Comparison of ENCODE assay signal across 8 cellular contexts in genomic region chr6:32970413-32971244, GRCh38. TPM values are rescaled to one million over a fixed set of nuclear protein-coding genes. Genes with fewer than 3 reads are reported as not detected.
A peak's percentile ranks its signal among the peaks of the same experiment; 100 is the strongest.
DNase-seq lines count a peak whose midpoint lies in the region; ATAC-seq, FAIRE-seq and TF ChIP-seq lines count a peak whose summit lies in the region.

No MANE protein-coding gene starts in this region.

- H3K4me2 ChIP-seq in A549: peak overlapping the region; percentile 95

- H3K4me1 ChIP-seq in A549 (peaks cover 22% of the 10 kb centered on the region), right lobe of liver (peaks cover 0 to 24% (median 10%) of the 10 kb centered on the region in 4 donors)

- in situ Hi-C loops in GM18951 (cut with MboI; ENCODE audit: low sequenced_read_pairs, unreplicated experiment): loop anchor here (5.0 kb wide), 1 partner anchor 83 kb away; no protein-coding TSS in a partner anchor

- TF ChIP-seq POLR2A in A549 (IDR thresholded peaks at IDR 0.05; ENCODE audit: low read length): no peak
- TF ChIP-seq POLR2A in GM18951 (IDR thresholded peaks at IDR 0.05; ENCODE audit: extremely low read depth, insufficient read depth, insufficient read length): peak; percentile 53
- no peak for TF ChIP-seq POLR2A in right lobe of liver (IDR thresholded peaks at IDR 0.05)

- TF ChIP-seq CTCF in A549 (IDR thresholded peaks at IDR 0.05) (no peak), right lobe of liver (IDR thresholded peaks at IDR 0.05) (no peak)

- CTCF ChIA-PET in A549 (lab: Yijun Ruan, JAX): interaction anchor here (2.2 to 4.8 kb wide), 2 partner anchors 14 to 18 kb away, joined by 7 to 52 read pairs; partner anchors contain the start of gene HLA-DMA

- peak; percentile 44 to 87 for DNase-seq in A549 (ENCODE audit: low read depth in 1 of 2, low spot score in 1 of 2)
- DNase-seq in NCI-H510A (lab: John Stamatoyannopoulos, UW): peak; percentile 93
- DNase-seq in activated CD4-positive, alpha-beta T cell treated with anti-CD3 and anti-CD28 coated beads, Interleukin-2, amount 50 U/mL, for 24 hours (ENCODE audit: low read depth in 1 of 2, low spot score in 1 of 2): peak; percentile 73 to 87
- peak; percentile 86 for DNase-seq in dermis blood vessel endothelial cell
- peak; percentile 93 to 95 (median 94) for DNase-seq in right lobe of liver
- DNase-seq in stimulated activated CD4-positive, alpha-beta T cell treated with anti-CD3 and anti-CD28 coated beads, Interleukin-2, amount 100 ng/mL, for 48 hours: peak; percentile 78 to 81
- no peak for DNase-seq in cortex of kidney (lab: John Stamatoyannopoulos, UW)

- 1% methylated on average over 16 of the region's 43 CpGs for WGBS in A549 (ENCODE audit: missing lambda C conversion rate)
- WGBS in right lobe of liver (ENCODE audit: insufficient coverage, low coverage, low lambda C conversion rate, missing lambda C conversion rate): 1% methylated on average over 36 of the region's 43 CpGs

- H3K27ac ChIP-seq in A549 (peak overlapping the region; percentile 99 to 100), right lobe of liver (peak overlapping the region; percentile 100)

- H3K4me3 ChIP-seq in A549: peak overlapping the region; percentile 71
- H3K4me3 ChIP-seq in right lobe of liver: peak overlapping the region; percentile 71 to 85 (median 81)

- H3K27me3 ChIP-seq in right lobe of liver: no peaks in the 10 kb centered on the region

- POLR2A ChIA-PET in A549 (lab: Yijun Ruan, JAX): interaction anchor here (0.6 to 5.0 kb wide), 11 partner anchors 11 to 775 kb away, joined by 4 to 127 read pairs (median 9); partner anchors contain the start of genes PSMB9, RING1, TAP1 and TAP2

- intact Hi-C loops in right lobe of liver (cut with DNase I): no loop called here

- FAIRE-seq in A549 (lab: Jason Lieb, UNC): no peak

- peaks cover 0 to 19% (median 15%) of the 10 kb centered on the region in 4 donors for H3K36me3 ChIP-seq in right lobe of liver

- H3K9me3 ChIP-seq in A549 (no peaks in the 10 kb centered on the region), right lobe of liver (no peaks in the 10 kb centered on the region)

- no peak for TF ChIP-seq RAD21 in A549 (conservative IDR thresholded peaks at IDR 0.05 in 1 of 2, IDR thresholded peaks at IDR 0.05 in 1 of 2)

- no peak for TF ChIP-seq EP300 in A549 (IDR thresholded peaks at IDR 0.05)

- ATAC-seq in A549 (peak; percentile 10 to 18; a peak in 4 of 6 replicates), right lobe of liver (peak; percentile 31 to 58 (median 46))

TF ChIP-seq in A549, 52 proteins besides CTCF, POLR2A, EP300 and RAD21:
- no peak for TF ChIP-seq ZNF302 (CRISPR knock-in tag; IDR thresholded peaks at IDR 0.05)
- TF ChIP-seq USF2 (IDR thresholded peaks at IDR 0.05): no peak
- TF ChIP-seq CHD4 (IDR thresholded peaks at IDR 0.05; ENCODE audit: borderline replicate concordance): no peak
- TF ChIP-seq HOXA7 (CRISPR knock-in tag; IDR thresholded peaks at IDR 0.05): 0 out of 2 replicates have a peak, but pooled peaks have one; percentile 12
- no peak for TF ChIP-seq ATOH8 (CRISPR knock-in tag; IDR thresholded peaks at IDR 0.05; ENCODE audit: low read depth)
- peak; percentile 15; the same call in 1 of the 2 replicates for TF ChIP-seq TFCP2L1 (CRISPR knock-in tag; IDR thresholded peaks at IDR 0.05)
- TF ChIP-seq CHD2 (IDR thresholded peaks at IDR 0.05; ENCODE audit: low read length, partially characterized antibody): peak; percentile 59
- TF ChIP-seq ZFP36 (IDR thresholded peaks at IDR 0.05; ENCODE audit: borderline replicate concordance, partially characterized antibody): no peak
- TF ChIP-seq SMC3 (IDR thresholded peaks at IDR 0.05): no peak
- TF ChIP-seq TP53 (CRISPR knock-in tag; IDR thresholded peaks at IDR 0.05): 0 out of 2 replicates have a peak, but pooled peaks have one; percentile 64
- TF ChIP-seq BCL3 (IDR thresholded peaks at IDR 0.05): 0 out of 3 replicates have a peak, but pooled peaks have one; percentile 6
- no peak for TF ChIP-seq ZSCAN20 (CRISPR knock-in tag; IDR thresholded peaks at IDR 0.05)
- TF ChIP-seq RARB (CRISPR knock-in tag; IDR thresholded peaks at IDR 0.05): no peak

RNA-seq across cellular contexts. Expression of gene BRD2, which starts 2.2 kb away (rescaled TPM):
- polyA plus RNA-seq in A549 (2011; rRNA removed): 136 and 153 TPM in 2 replicates
- polyA plus RNA-seq in A549 (2012; cell fraction: cytosol; rRNA removed): 84.7 and 92.2 TPM in 2 replicates
- 151 and 158 TPM in 2 replicates for polyA plus RNA-seq in A549 (2012; cell fraction: nucleus; rRNA removed)
- polyA plus RNA-seq in A549 (2017; fragmentation: RNase III; extraction: RNeasy Plus Mini Kit Qiagen cat#74134 plus additional on column Dnase treatment): 92.1 to 93.6 TPM (median 92.5 TPM) in 3 replicates
- 89.7 and 105 TPM in 2 replicates for polyA minus RNA-seq in A549 (2011; rRNA and poly(A)+ RNA removed)
- 60.2 and 86.7 TPM in 2 replicates for total RNA-seq in dermis blood vessel endothelial cell
- 100 to 1,000 TPM in 1 of 6 experiments, 10 to 100 TPM in 5; 66.3 to 111 (median 73.7) TPM for total RNA-seq in right lobe of liver

RNA-seq across cellular contexts. Expression of gene HLA-DMA, which starts 17.7 kb away (rescaled TPM):
- polyA plus RNA-seq in A549 (2011; rRNA removed) (5.6 and 7.0 TPM in 2 replicates), A549 (2017; fragmentation: RNase III; extraction: RNeasy Plus Mini Kit Qiagen cat#74134 plus additional on column Dnase treatment) (2.5 to 2.8 TPM (median 2.5 TPM) in 3 replicates)
- 2.7 and 3.4 TPM in 2 replicates for polyA plus RNA-seq in A549 (2012; cell fraction: cytosol; rRNA removed)
- 4.2 and 7.4 TPM in 2 replicates for polyA plus RNA-seq in A549 (2012; cell fraction: nucleus; rRNA removed)
- 4.2 and 5.5 TPM in 2 replicates for polyA minus RNA-seq in A549 (2011; rRNA and poly(A)+ RNA removed)
- total RNA-seq in dermis blood vessel endothelial cell (1.2 and 1.7 TPM in 2 replicates), right lobe of liver (10 to 100 TPM in 4 of 6 experiments, 1 to 10 TPM in 2; 6.9 to 26.2 (median 10.7) TPM)

RNA-seq across cellular contexts. Expression of gene HLA-DMB, which starts 29.8 kb away (rescaled TPM):
- polyA plus RNA-seq in A549 (2011; rRNA removed) (14.3 and 21.6 TPM in 2 replicates), A549 (2017; fragmentation: RNase III; extraction: RNeasy Plus Mini Kit Qiagen cat#74134 plus additional on column Dnase treatment) (2.1 to 3.7 TPM (median 3.0 TPM) in 3 replicates)
- 2.8 and 3.4 TPM in 2 replicates for polyA plus RNA-seq in A549 (2012; cell fraction: cytosol; rRNA removed)
- 2.4 and 2.6 TPM in 2 replicates for polyA plus RNA-seq in A549 (2012; cell fraction: nucleus; rRNA removed)
- polyA minus RNA-seq in A549 (2011; rRNA and poly(A)+ RNA removed): 5.6 and 12.2 TPM in 2 replicates
- total RNA-seq in dermis blood vessel endothelial cell (1.0 and 2.9 TPM in 2 replicates), right lobe of liver (10 to 100 TPM in 1 of 6 experiments, 1 to 10 TPM in 5; 1.8 to 22.0 (median 6.5) TPM)

RNA-seq across cellular contexts. Expression of gene HLA-DOA, which starts 38.8 kb away (rescaled TPM):
- polyA plus RNA-seq in A549 (2011; rRNA removed): 0.25 and 0.27 TPM in 2 replicates
- polyA plus RNA-seq in A549 (2012; cell fraction: cytosol; rRNA removed): 0.03 TPM in 1 of 2 replicates, not detected in the other
- polyA plus RNA-seq in A549 (2012; cell fraction: nucleus; rRNA removed): 0.20 TPM in 1 of 2 replicates, not detected in the other
- polyA plus RNA-seq in A549 (2017; fragmentation: RNase III; extraction: RNeasy Plus Mini Kit Qiagen cat#74134 plus additional on column Dnase treatment): 0.03 TPM in 1 of 3 replicates, not detected in the others
- 0.10 and 0.12 TPM in 2 replicates for polyA minus RNA-seq in A549 (2011; rRNA and poly(A)+ RNA removed)
- not detected in 2 replicates for total RNA-seq in dermis blood vessel endothelial cell
- total RNA-seq in right lobe of liver: 1 to 10 TPM in 5 of 6 experiments, under 1 TPM in 1; 0.37 to 3.3 (median 1.2) TPM
